Comparison of ENCODE assay signal across 8 cellular contexts in the genomic region with DNA sequence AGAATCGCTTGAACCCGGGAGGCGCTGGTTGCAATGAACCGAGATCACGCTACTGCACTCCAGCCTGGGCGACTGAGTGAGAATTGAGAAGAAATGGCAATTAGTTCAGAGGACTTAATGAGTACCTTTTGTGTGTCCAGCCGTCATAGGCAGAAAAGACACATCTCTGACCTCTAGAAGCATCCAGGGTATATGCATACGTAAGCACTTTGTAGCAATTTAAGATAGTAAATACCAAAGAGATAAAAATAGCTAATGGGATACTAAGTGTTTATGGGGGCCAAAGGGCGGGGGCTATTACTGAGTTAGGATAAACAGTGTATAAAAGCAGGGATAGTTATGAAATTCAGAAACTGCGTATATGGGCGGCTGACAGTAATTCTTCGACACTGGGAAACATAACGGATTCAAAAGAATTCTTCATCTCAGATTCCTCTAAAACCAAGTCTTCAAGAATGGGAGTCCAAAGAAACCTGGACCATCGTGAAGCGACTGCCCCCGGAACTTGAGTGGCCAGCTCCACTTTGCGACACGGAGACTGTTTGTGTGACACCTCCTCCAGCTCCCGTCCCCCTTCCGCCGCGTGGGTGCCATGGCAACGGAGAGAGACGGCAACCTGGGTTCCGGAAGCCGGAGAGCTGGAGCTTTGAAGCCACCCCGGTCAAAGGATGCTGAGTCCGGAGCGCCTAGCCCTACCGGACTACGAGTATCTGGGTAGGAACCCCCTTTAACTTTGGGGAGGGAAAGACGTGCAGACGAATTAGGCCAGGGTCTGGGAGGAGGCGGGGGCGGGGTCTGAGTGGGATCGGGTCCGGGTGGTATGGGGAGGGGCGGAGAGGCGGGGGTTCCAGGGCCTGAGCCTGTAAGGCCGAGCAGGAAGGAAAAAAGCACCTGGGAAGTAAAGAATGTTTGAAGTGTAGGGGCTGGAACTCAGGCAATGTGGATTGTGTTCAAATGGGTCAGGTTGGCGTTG. TPM values are rescaled to one million over a fixed set of nuclear protein-coding genes. Genes with fewer than 3 reads are reported as not detected.
DNase-seq lines count a peak whose midpoint lies in the region; ATAC-seq and TF ChIP-seq lines count a peak whose summit lies in the region.

A gene with protein sequence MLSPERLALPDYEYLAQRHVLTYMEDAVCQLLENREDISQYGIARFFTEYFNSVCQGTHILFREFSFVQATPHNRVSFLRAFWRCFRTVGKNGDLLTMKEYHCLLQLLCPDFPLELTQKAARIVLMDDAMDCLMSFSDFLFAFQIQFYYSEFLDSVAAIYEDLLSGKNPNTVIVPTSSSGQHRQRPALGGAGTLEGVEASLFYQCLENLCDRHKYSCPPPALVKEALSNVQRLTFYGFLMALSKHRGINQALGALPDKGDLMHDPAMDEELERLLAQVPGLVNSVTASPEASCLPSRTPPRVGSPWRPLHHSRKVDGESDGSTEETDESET (plus strand): TSS at position 624 of the 973 bp plus-strand sequence. CDS start 45 bp downstream, at position 669.

- peaks cover 8% of the 10 kb centered on the region; the same call in 1 of the 2 replicates for H3K4me1 ChIP-seq in OCI-LY3 (ENCODE audit: low read length)

- H4K20me1 ChIP-seq in OCI-LY3 (ENCODE audit: insufficient read depth, low read length), result no peaks in the 10 kb centered on the region

- peak within 1 kb of the TSS; percentile 85 for H3K4me3 ChIP-seq in OCI-LY3 (ENCODE audit: low read length)

- TF ChIP-seq CTCF in OCI-LY3 (IDR thresholded peaks at IDR 0.05; ENCODE audit: low read depth, low read length), result no peak

- ATAC-seq in GM21447 (IDR thresholded peaks at IDR 0.05; ENCODE audit: unreplicated experiment), result peak; percentile 89

- no peaks in the 10 kb centered on the region for H3K36me3 ChIP-seq in OCI-LY3 (replicated peaks; ENCODE audit: low read depth, low read length)

- H3K9me3 ChIP-seq in OCI-LY3 (ENCODE audit: insufficient read depth, low read length), result no peaks in the 10 kb centered on the region

- no peak within 1 kb of the TSS for H3K27ac ChIP-seq in OCI-LY3 (ENCODE audit: low read length)

- H2AFZ ChIP-seq in OCI-LY3 (ENCODE audit: low read depth, low read length), result peak within 1 kb of the TSS; percentile 99

- no peaks in the 10 kb centered on the region for H3K27me3 ChIP-seq in OCI-LY3 (ENCODE audit: low read depth, low read length)

- in situ Hi-C loops in Caki2 (cut with HindIII; ENCODE audit: low pct_unique_long_range_greater_than_20kb, low sequenced_read_pairs), result no loop called here

- DNase-seq in Caki2 (ENCODE audit: low read depth), result peak; percentile 79
- peak; percentile 94 for DNase-seq in HuH-7.5 (ENCODE audit: low spot score)
- DNase-seq in activated T-cell treated with anti-CD3 and anti-CD28 coated beads for 24 hours (ENCODE audit: low read depth), result peak; percentile 92
- peak; percentile 95 for DNase-seq in epidermal melanocyte (ENCODE audit: insufficient read length, low spot score)
- DNase-seq in middle frontal gyrus (ENCODE audit: extremely low spot score, low spot score), result peak; percentile 85
- peak; percentile 85 to 90 for DNase-seq in stimulated activated CD8-positive, alpha-beta memory T cell treated with anti-CD3 and anti-CD28 coated beads, Interleukin-2, amount 100 ng/mL, for 1 hour (ENCODE audit: low read depth in 2 of 2)

- H3K4me2 ChIP-seq in OCI-LY3 (ENCODE audit: low read length), result peak within 1 kb of the TSS; percentile 77

- H3K79me2 ChIP-seq in OCI-LY3 (ENCODE audit: low read length), result peaks cover 5% of the 10 kb centered on the region; the same call in 1 of the 2 replicates

- peak within 1 kb of the TSS; percentile 49 for H3K9ac ChIP-seq in OCI-LY3 (ENCODE audit: low read length)

RNA-seq across cellular contexts. Expression of the gene that starts here (rescaled TPM):
- 20.9 and 33.6 TPM in 2 replicates for total RNA-seq in Caki2 (2014; rRNA removed; shearing (Covaris generic); ENCODE audit: low replicate concordance)
